8 cellular contexts compared by ENCODE assay signal in genomic region chr5:90015584-90016018, GRCh38.
DNase-seq lines count a peak whose midpoint lies in the region; ATAC-seq, FAIRE-seq and TF ChIP-seq lines count a peak whose summit lies in the region.

No MANE protein-coding gene starts in this region.

- H3K9ac ChIP-seq in fibroblast of lung (ENCODE audit: insufficient read depth, low read length), result no peak overlapping the region

- no peak overlapping the region for H3K27ac Mint-ChIP-seq in effector memory CD8-positive, alpha-beta T cell

- H3K27me3 Mint-ChIP-seq in effector memory CD8-positive, alpha-beta T cell, result no peaks in the 10 kb centered on the region

- H3K36me3 ChIP-seq in fibroblast of lung (ENCODE audit: control insufficient read depth, insufficient read depth, low read length) (no peaks in the 10 kb centered on the region), small intestine (ENCODE audit: control insufficient read depth in 2 of 2, insufficient read depth in 2 of 2, low read length in 2 of 2) (no peaks in the 10 kb centered on the region)

- H3K4me1 Mint-ChIP-seq in effector memory CD8-positive, alpha-beta T cell (ENCODE audit: low read depth in 2 of 2), result no peaks in the 10 kb centered on the region

- H3K9me3 Mint-ChIP-seq in effector memory CD8-positive, alpha-beta T cell, result peaks cover 6 to 23% of the 10 kb centered on the region in 2 donors

- H3K9me3 ChIP-seq in fibroblast of lung (ENCODE audit: control insufficient read depth, insufficient read depth, low read depth, low read length) (no peaks in the 10 kb centered on the region), small intestine (ENCODE audit: control insufficient read depth, low read depth) (no peaks in the 10 kb centered on the region)

- DNase-seq in EH (ENCODE audit: low read depth) (peak; percentile 0), fibroblast of lung (ENCODE audit: low read depth in 2 of 2) (peak; percentile 8 to 79), germinal center (ENCODE audit: low spot score) (no peak), small intestine (no peak)
- DNase-seq in NK-92 treated with Interleukin-12 subunit alpha and Interleukin-12 subunit beta, amount 100 ng/mL, for 24 hours (lab: John Stamatoyannopoulos, UW), result no peak
- DNase-seq in effector memory CD8-positive, alpha-beta T cell, result no peak

- TF ChIP-seq CTCF in fibroblast of lung (conservative IDR thresholded peaks at IDR 0.05 in 1 of 2, IDR thresholded peaks at IDR 0.05 in 1 of 2; ENCODE audit: low read depth in 1 of 2, low read length in 2 of 2), result no peak

- H3K4me3 Mint-ChIP-seq in effector memory CD8-positive, alpha-beta T cell, result no peak overlapping the region

- H3K4me1 ChIP-seq in fibroblast of lung (ENCODE audit: control insufficient read depth, extremely low read depth, insufficient read depth, low read length) (no peaks in the 10 kb centered on the region), small intestine (ENCODE audit: control insufficient read depth in 2 of 2, insufficient read depth in 1 of 2, low read depth in 1 of 2, low read length in 1 of 2) (no peaks in the 10 kb centered on the region)

- no peaks in the 10 kb centered on the region for H4K20me1 ChIP-seq in fibroblast of lung (ENCODE audit: control insufficient read depth, extremely low read depth, insufficient read depth, low read length)

- H3K36me3 Mint-ChIP-seq in effector memory CD8-positive, alpha-beta T cell (ENCODE audit: insufficient read depth), result no peaks in the 10 kb centered on the region

- H3K27me3 ChIP-seq in fibroblast of lung (ENCODE audit: control insufficient read depth, insufficient read depth, low read length), result no peaks in the 10 kb centered on the region
- H3K27me3 ChIP-seq in small intestine (ENCODE audit: control insufficient read depth in 2 of 2, insufficient read depth in 2 of 2, low read length in 2 of 2), result no peaks in the 10 kb centered on the region

- 43 to 62% (median 59%) methylated on average over 3 of the region's 3 CpGs for WGBS in small intestine, 3 donors

- H3K27ac ChIP-seq in fibroblast of lung (ENCODE audit: insufficient read depth, low read length) (no peak overlapping the region), small intestine (ENCODE audit: low read depth in 1 of 2, low read length in 1 of 2) (no peak overlapping the region)

- no peak overlapping the region for H3K4me3 ChIP-seq in fibroblast of lung (replicated peaks in 1 of 4; ENCODE audit: control extremely low read depth in 1 of 4, insufficient read depth in 1 of 4, low read depth in 3 of 4, low read length in 4 of 4)
- no peak overlapping the region for H3K4me3 ChIP-seq in small intestine (ENCODE audit: low read depth in 1 of 2, low read length in 2 of 2)

- H3K79me2 ChIP-seq in fibroblast of lung (ENCODE audit: control insufficient read depth, insufficient read depth, low read length), result no peaks in the 10 kb centered on the region

- H3K4me2 ChIP-seq in fibroblast of lung (ENCODE audit: extremely low read depth, insufficient read depth, low read length), result no peak overlapping the region

- no peak for FAIRE-seq in small intestine (lab: Jason Lieb, UNC)

- H2AFZ ChIP-seq in fibroblast of lung (ENCODE audit: low read length), result peak overlapping the region; percentile 33

- ATAC-seq in GM21515 (IDR thresholded peaks at IDR 0.05; ENCODE audit: unreplicated experiment) (peak; percentile 85), HG03558 (IDR thresholded peaks at IDR 0.05; ENCODE audit: extremely low read depth, unreplicated experiment) (peak; percentile 91)
- no peak for ATAC-seq in effector memory CD8-positive, alpha-beta T cell (replicated peaks)

Comparison
In these comparisons a context has a peak if more than half of its experiments do, and no peak if none do; other contexts are left out.
1. DNase-seq: peak in EH (single experiment) and fibroblast of lung (2 of 2); none in germinal center (single experiment), small intestine (single experiment), NK-92 treated with Interleukin-12 subunit alpha and Interleukin-12 subunit beta, amount 100 ng/mL, for 24 hours (single experiment) and effector memory CD8-positive, alpha-beta T cell (0 of 3).